ENCODE assay signal across 1 cellular context in the genomic region with DNA sequence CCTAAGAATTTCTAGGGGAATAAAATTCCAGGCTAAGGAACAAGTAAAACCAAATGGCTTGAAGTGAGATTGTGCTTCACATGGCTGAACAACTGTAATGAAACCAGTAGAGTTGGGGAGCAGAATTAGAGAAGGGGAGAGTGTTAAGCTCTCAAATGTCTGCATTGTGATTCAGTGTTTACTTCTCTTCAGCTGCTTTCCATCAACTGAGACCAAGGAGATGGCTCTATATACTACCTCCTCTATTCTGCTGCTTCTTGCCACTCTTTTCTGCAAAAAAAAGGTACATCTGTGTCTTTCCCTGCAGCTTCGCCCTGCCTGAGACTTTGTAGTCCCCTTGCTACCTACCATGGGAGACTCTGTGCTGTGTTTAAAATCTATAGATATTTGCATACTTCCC.
TF ChIP-seq lines count a peak whose summit lies in the region.

No MANE protein-coding gene starts in this region.

TF ChIP-seq in GM23338, 12 proteins besides CTCF, POLR2A, EP300 and RAD21 (continued from another document):
- TF ChIP-seq, protein P1, sequence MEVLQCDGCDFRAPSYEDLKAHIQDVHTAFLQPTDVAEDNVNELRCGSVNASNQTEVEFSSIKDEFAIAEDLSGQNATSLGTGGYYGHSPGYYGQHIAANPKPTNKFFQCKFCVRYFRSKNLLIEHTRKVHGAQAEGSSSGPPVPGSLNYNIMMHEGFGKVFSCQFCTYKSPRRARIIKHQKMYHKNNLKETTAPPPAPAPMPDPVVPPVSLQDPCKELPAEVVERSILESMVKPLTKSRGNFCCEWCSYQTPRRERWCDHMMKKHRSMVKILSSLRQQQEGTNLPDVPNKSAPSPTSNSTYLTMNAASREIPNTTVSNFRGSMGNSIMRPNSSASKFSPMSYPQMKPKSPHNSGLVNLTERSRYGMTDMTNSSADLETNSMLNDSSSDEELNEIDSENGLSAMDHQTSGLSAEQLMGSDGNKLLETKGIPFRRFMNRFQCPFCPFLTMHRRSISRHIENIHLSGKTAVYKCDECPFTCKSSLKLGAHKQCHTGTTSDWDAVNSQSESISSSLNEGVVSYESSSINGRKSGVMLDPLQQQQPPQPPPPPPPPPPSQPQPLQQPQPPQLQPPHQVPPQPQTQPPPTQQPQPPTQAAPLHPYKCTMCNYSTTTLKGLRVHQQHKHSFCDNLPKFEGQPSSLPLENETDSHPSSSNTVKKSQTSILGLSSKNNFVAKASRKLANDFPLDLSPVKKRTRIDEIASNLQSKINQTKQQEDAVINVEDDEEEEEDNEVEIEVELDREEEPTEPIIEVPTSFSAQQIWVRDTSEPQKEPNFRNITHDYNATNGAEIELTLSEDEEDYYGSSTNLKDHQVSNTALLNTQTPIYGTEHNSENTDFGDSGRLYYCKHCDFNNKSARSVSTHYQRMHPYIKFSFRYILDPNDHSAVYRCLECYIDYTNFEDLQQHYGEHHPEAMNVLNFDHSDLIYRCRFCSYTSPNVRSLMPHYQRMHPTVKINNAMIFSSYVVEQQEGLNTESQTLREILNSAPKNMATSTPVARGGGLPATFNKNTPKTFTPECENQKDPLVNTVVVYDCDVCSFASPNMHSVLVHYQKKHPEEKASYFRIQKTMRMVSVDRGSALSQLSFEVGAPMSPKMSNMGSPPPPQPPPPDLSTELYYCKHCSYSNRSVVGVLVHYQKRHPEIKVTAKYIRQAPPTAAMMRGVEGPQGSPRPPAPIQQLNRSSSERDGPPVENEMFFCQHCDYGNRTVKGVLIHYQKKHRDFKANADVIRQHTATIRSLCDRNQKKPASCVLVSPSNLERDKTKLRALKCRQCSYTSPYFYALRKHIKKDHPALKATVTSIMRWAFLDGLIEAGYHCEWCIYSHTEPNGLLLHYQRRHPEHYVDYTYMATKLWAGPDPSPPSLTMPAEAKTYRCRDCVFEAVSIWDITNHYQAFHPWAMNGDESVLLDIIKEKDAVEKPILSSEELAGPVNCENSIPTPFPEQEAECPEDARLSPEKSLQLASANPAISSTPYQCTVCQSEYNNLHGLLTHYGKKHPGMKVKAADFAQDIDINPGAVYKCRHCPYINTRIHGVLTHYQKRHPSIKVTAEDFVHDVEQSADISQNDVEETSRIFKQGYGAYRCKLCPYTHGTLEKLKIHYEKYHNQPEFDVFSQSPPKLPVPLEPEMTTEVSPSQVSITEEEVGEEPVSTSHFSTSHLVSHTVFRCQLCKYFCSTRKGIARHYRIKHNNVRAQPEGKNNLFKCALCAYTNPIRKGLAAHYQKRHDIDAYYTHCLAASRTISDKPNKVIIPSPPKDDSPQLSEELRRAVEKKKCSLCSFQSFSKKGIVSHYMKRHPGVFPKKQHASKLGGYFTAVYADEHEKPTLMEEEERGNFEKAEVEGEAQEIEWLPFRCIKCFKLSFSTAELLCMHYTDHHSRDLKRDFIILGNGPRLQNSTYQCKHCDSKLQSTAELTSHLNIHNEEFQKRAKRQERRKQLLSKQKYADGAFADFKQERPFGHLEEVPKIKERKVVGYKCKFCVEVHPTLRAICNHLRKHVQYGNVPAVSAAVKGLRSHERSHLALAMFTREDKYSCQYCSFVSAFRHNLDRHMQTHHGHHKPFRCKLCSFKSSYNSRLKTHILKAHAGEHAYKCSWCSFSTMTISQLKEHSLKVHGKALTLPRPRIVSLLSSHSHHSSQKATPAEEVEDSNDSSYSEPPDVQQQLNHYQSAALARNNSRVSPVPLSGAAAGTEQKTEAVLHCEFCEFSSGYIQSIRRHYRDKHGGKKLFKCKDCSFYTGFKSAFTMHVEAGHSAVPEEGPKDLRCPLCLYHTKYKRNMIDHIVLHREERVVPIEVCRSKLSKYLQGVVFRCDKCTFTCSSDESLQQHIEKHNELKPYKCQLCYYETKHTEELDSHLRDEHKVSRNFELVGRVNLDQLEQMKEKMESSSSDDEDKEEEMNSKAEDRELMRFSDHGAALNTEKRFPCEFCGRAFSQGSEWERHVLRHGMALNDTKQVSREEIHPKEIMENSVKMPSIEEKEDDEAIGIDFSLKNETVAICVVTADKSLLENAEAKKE (CRISPR knock-in tag; IDR thresholded peaks at IDR 0.05) = no peak
- TF ChIP-seq NANOG (IDR thresholded peaks at IDR 0.05; ENCODE audit: borderline replicate concordance) (no peak), ZNF331 (CRISPR knock-in tag; IDR thresholded peaks at IDR 0.05; ENCODE audit: low read depth) (no peak), STAT1 (IDR thresholded peaks at IDR 0.05; ENCODE audit: unreplicated experiment) (no peak), JUNB (IDR thresholded peaks at IDR 0.05; ENCODE audit: unreplicated experiment) (no peak)
- TF ChIP-seq, protein P2, sequence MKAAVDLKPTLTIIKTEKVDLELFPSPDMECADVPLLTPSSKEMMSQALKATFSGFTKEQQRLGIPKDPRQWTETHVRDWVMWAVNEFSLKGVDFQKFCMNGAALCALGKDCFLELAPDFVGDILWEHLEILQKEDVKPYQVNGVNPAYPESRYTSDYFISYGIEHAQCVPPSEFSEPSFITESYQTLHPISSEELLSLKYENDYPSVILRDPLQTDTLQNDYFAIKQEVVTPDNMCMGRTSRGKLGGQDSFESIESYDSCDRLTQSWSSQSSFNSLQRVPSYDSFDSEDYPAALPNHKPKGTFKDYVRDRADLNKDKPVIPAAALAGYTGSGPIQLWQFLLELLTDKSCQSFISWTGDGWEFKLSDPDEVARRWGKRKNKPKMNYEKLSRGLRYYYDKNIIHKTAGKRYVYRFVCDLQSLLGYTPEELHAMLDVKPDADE (IDR thresholded peaks at IDR 0.05) = no peak
- TF ChIP-seq, protein P3, sequence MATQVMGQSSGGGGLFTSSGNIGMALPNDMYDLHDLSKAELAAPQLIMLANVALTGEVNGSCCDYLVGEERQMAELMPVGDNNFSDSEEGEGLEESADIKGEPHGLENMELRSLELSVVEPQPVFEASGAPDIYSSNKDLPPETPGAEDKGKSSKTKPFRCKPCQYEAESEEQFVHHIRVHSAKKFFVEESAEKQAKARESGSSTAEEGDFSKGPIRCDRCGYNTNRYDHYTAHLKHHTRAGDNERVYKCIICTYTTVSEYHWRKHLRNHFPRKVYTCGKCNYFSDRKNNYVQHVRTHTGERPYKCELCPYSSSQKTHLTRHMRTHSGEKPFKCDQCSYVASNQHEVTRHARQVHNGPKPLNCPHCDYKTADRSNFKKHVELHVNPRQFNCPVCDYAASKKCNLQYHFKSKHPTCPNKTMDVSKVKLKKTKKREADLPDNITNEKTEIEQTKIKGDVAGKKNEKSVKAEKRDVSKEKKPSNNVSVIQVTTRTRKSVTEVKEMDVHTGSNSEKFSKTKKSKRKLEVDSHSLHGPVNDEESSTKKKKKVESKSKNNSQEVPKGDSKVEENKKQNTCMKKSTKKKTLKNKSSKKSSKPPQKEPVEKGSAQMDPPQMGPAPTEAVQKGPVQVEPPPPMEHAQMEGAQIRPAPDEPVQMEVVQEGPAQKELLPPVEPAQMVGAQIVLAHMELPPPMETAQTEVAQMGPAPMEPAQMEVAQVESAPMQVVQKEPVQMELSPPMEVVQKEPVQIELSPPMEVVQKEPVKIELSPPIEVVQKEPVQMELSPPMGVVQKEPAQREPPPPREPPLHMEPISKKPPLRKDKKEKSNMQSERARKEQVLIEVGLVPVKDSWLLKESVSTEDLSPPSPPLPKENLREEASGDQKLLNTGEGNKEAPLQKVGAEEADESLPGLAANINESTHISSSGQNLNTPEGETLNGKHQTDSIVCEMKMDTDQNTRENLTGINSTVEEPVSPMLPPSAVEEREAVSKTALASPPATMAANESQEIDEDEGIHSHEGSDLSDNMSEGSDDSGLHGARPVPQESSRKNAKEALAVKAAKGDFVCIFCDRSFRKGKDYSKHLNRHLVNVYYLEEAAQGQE (IDR thresholded peaks at IDR 0.05; ENCODE audit: unreplicated experiment) = no peak
TF ChIP-seq in GM23338: peak in this region for 0.
